ENCODE assay signal across 31 cellular contexts in genomic region chr19:37197768-37198167, GRCh38.
"Had no signal": no experiment of that assay in that cellular context is flagged by ENCODE, and none has a peak within 500 bp of the region (broad histone marks: within the 10 kb centered on the region; RNA-seq: fewer than 3 reads in every experiment).

No MANE protein-coding gene starts in this region.

- H3K4me1 ChIP-seq: neural progenitor cell, parathyroid adenoma, psoas muscle, spleen, suprapubic skin, testis, tibial artery, transverse colon, upper lobe of right lung, uterus had no signal

- H3K9ac ChIP-seq: neural progenitor cell, parathyroid adenoma had no signal

- H3K36me3 ChIP-seq: neural progenitor cell, ovary had no signal

- DNase-seq: natural killer cell; occipital lobe; ovary; posterior cingulate gyrus; psoas muscle; right cardiac atrium; spleen; stimulated activated CD4-positive, alpha-beta T cell treated with anti-CD3 and anti-CD28 coated beads, Interleukin-12 subunit alpha, Interleukin-12 subunit beta, amount 100 ng/mL, for 4 hours; stimulated activated CD4-positive, alpha-beta T cell treated with anti-CD3 and anti-CD28 coated beads, Interleukin-1b, Interleukin-23, amount 100 ng/mL, for 48 hours; stimulated activated CD4-positive, alpha-beta T cell treated with anti-CD3 and anti-CD28 coated beads, Interleukin-4, amount 100 ng/mL, for 1 hour; stimulated activated CD4-positive, alpha-beta T cell treated with anti-CD3 and anti-CD28 coated beads, Interleukin-4, amount 100 ng/mL, for 4 hours; stimulated activated CD8-positive, alpha-beta memory T cell treated with anti-CD3 and anti-CD28 coated beads, Interleukin-4, amount 100 ng/mL, for 48 hours; stimulated activated naive CD4-positive, alpha-beta T cell; stimulated activated naive CD8-positive, alpha-beta T cell treated with anti-CD3 and anti-CD28 coated beads, Interleukin-15, amount 100 ng/mL, for 72 hours; stimulated activated naive CD8-positive, alpha-beta T cell treated with anti-CD3 and anti-CD28 coated beads, Interleukin-15, Interleukin-2, amounts not matched to agents 100 U/mL and 50 U/mL, for 24 hours; substantia nigra; testis; tibial artery; transverse colon; upper lobe of right lung; uterus had no signal

- ATAC-seq: natural killer cell; psoas muscle; right cardiac atrium; sciatic nerve; stimulated activated memory B cell treated with anti-CD40 and anti-IgM and Interleukin-4, amounts not matched to agents 10 μg/mL and 1 μg/mL and 100 μg/mL, for 72 hours; stimulated activated naive CD8-positive, alpha-beta T cell treated with anti-CD3 and anti-CD28 coated beads, Interleukin-15, amount 100 ng/mL, for 72 hours; stimulated activated naive CD8-positive, alpha-beta T cell treated with anti-CD3 and anti-CD28 coated beads, Interleukin-15, Interleukin-2, amounts not matched to agents 100 U/mL and 50 U/mL, for 24 hours; upper lobe of right lung had no signal

- H3K4me3 Mint-ChIP-seq: natural killer cell; nephron; neural progenitor cell; stimulated activated memory B cell treated with anti-CD40 and anti-IgM and Interleukin-4, amounts not matched to agents 10 μg/mL and 1 μg/mL and 100 μg/mL, for 72 hours; stimulated activated naive CD8-positive, alpha-beta T cell treated with anti-CD3 and anti-CD28 coated beads, Interleukin-15, amount 100 ng/mL, for 72 hours; type B pancreatic cell had no signal

- H3K4me3 ChIP-seq: neural progenitor cell, ovary, psoas muscle, skin epidermis, smooth muscle cell, spleen, suprapubic skin, testis, tibial artery, transverse colon, upper lobe of right lung, uterus had no signal

- H3K27ac ChIP-seq: neural progenitor cell, ovary, parathyroid adenoma, psoas muscle, skin epidermis, spleen, suprapubic skin, testis, tibial artery, transverse colon, upper lobe of right lung, uterus had no signal

- H3K9me3 ChIP-seq: testis had no signal

- H3K27me3 ChIP-seq: neural progenitor cell, ovary, spleen, suprapubic skin, testis, tibial artery, transverse colon, upper lobe of right lung, uterus had no signal

- H3K4me1 Mint-ChIP-seq: natural killer cell; nephron; neural progenitor cell; stimulated activated memory B cell treated with anti-CD40 and anti-IgM and Interleukin-4, amounts not matched to agents 10 μg/mL and 1 μg/mL and 100 μg/mL, for 72 hours; stimulated activated naive CD8-positive, alpha-beta T cell treated with anti-CD3 and anti-CD28 coated beads, Interleukin-15, amount 100 ng/mL, for 72 hours had no signal

- H3K4me2 ChIP-seq: neural progenitor cell, smooth muscle cell had no signal

- H3K27ac Mint-ChIP-seq: natural killer cell; nephron; neural progenitor cell; progenitor cell of endocrine pancreas; stimulated activated memory B cell treated with anti-CD40 and anti-IgM and Interleukin-4, amounts not matched to agents 10 μg/mL and 1 μg/mL and 100 μg/mL, for 72 hours; stimulated activated naive CD8-positive, alpha-beta T cell treated with anti-CD3 and anti-CD28 coated beads, Interleukin-15, amount 100 ng/mL, for 72 hours; type B pancreatic cell had no signal

- H2AFZ ChIP-seq: neural progenitor cell, parathyroid adenoma had no signal

- H3K27me3 Mint-ChIP-seq: progenitor cell of endocrine pancreas; stimulated activated memory B cell treated with anti-CD40 and anti-IgM and Interleukin-4, amounts not matched to agents 10 μg/mL and 1 μg/mL and 100 μg/mL, for 72 hours; stimulated activated naive CD8-positive, alpha-beta T cell treated with anti-CD3 and anti-CD28 coated beads, Interleukin-15, amount 100 ng/mL, for 72 hours; type B pancreatic cell had no signal
